ENCODE assay signal across 23 cellular contexts in the genomic region with DNA sequence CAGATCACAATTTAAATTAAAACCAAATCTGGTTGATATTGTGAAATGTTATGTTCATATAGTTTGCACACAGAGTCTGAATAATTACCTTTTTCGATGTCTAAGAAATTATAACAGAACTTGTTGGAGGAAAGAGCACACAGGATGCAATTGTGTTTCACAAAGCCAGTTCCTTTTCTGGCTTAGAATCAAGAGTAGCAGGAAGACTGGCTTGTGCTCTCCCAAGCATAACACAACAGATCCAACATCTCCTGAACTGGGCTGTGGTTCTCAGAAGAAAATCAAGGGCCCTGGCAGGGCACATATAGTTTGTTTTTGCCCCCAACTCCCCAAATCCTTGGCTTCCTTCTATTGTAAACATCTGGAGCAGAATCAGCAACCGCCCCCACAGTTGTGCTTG.
DNase-seq lines count a peak whose midpoint lies in the region; ATAC-seq and TF ChIP-seq lines count a peak whose summit lies in the region.
"Had no signal": no experiment of that assay in that cellular context is flagged by ENCODE, and none has a peak within 500 bp of the region (broad histone marks: within the 10 kb centered on the region; RNA-seq: fewer than 3 reads in every experiment).

No MANE protein-coding gene starts in this region.

- H3K27ac ChIP-seq in neutrophil (peak overlapping the region; percentile 24), testis (no peak overlapping the region)
- H3K27ac ChIP-seq: right lobe of liver had no signal

- TF ChIP-seq CTCF in fibroblast of pulmonary artery (IDR thresholded peaks at IDR 0.05; ENCODE audit: low read length, missing control alignments) (no peak), neutrophil (IDR thresholded peaks at IDR 0.05) (no peak), testis (IDR thresholded peaks at IDR 0.05) (no peak)

- intact Hi-C loops in testis (cut with DNase I; ENCODE audit: low total_unique reads) = no loop called here

- H3K4me3 ChIP-seq in fibroblast of pulmonary artery (replicated peaks; ENCODE audit: low read depth, low read length) (no peak overlapping the region), neutrophil (ENCODE audit: low read depth in 1 of 2, low read length in 1 of 2) (no peak overlapping the region), testis (no peak overlapping the region)
- H3K4me3 ChIP-seq: GM23338, lung, right lobe of liver had no signal

- no peak for TF ChIP-seq POLR2A in testis (IDR thresholded peaks at IDR 0.05)

- DNase-seq in G401 (ENCODE audit: low spot score) (peak; percentile 63), cerebellar cortex (ENCODE audit: low spot score) (peak; percentile 52), fibroblast of pulmonary artery (ENCODE audit: low read depth) (peak; percentile 35), NCI-H1092 treated with DMSO at 0.1 percent for 48 hours (lab: John Stamatoyannopoulos, UW) (no peak), testis (no peak)
- DNase-seq: activated CD4-positive, alpha-beta T cell treated with anti-CD3 and anti-CD28 coated beads for 48 hours; CD4-positive, alpha-beta memory T cell; effector memory CD8-positive, alpha-beta T cell; immature natural killer cell; naive B cell; NCI-H1092; NCI-H2029 treated with DMSO at 0.1 percent for 48 hours; NCI-H446; NK-92 treated with Interleukin-12 subunit alpha and Interleukin-12 subunit beta, amount 100 ng/mL, for 24 hours; right lobe of liver; stimulated activated CD8-positive, alpha-beta memory T cell treated with anti-CD3 and anti-CD28 coated beads, Interleukin-4, amount 100 ng/mL, for 48 hours; T-cell had no signal

- ATAC-seq in HG03108 (IDR thresholded peaks at IDR 0.05; ENCODE audit: unreplicated experiment) = no peak
- ATAC-seq: activated naive CD4-positive, alpha-beta T cell treated with anti-CD3 and anti-CD28 coated beads, Interleukin-2, amount 50 U/mL, for 72 hours; effector memory CD8-positive, alpha-beta T cell; GM23338; Panc1; T-cell had no signal

- no peaks in the 10 kb centered on the region for H3K27me3 ChIP-seq in neutrophil
- no peaks in the 10 kb centered on the region for H3K27me3 ChIP-seq in testis
- H3K27me3 ChIP-seq: right lobe of liver had no signal

- 66 to 70% methylated on average over 2 of the region's 2 CpGs for WGBS in testis, 2 donors

- in situ Hi-C loops in G401 (cut with HindIII; ENCODE audit: low sequenced_read_pairs) = no loop called here

- H3K36me3 ChIP-seq in neutrophil = no peaks in the 10 kb centered on the region
- H3K36me3 ChIP-seq in testis (ENCODE audit: low read depth, missing control alignments) = no peaks in the 10 kb centered on the region

- H3K9me3 ChIP-seq in neutrophil (no peaks in the 10 kb centered on the region), testis (no peaks in the 10 kb centered on the region)
- H3K9me3 ChIP-seq: right lobe of liver had no signal

- H3K4me1 ChIP-seq in neutrophil (ENCODE audit: control insufficient read depth in 1 of 2, insufficient read depth in 1 of 2, low read depth in 1 of 2, low read length in 1 of 2) (peaks cover 7 to 9% of the 10 kb centered on the region in 2 experiments), testis (peaks cover 2% of the 10 kb centered on the region)
- H3K4me1 ChIP-seq: right lobe of liver had no signal

Comparison
In these comparisons a context has a peak if more than half of its experiments do, and no peak if none do; other contexts are left out.
1. DNase-seq: peak in G401 (single experiment), cerebellar cortex (single experiment) and fibroblast of pulmonary artery (single experiment); none in NCI-H1092 treated with DMSO at 0.1 percent for 48 hours (single experiment) and testis (single experiment).